Comparison of ENCODE assay signal across 8 cellular contexts in the genomic region with DNA sequence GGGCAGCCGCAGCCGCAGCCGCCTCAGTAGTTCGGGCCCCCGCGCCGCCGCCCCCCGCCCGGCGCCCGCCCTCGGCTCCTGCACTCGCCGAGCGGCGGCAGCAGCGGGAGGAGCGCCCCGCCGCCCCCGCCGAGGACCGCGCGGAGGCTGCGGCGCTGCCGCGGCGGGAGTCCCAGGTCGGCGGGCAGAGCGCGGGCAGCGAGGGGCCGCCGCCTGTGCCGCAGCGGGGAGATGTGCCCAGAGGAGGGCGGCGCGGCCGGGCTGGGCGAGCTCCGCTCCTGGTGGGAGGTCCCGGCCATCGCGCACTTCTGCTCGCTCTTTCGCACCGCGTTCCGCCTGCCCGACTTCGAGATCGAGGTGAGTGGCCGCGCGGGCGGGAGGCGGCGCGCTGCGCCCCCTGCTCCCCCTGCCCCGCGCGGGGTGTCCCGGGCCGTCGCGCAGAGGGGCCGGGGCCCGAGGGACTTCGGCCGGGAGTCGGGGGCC. TPM values are rescaled to one million over a fixed set of nuclear protein-coding genes. Genes with fewer than 3 reads are reported as not detected.
A peak's percentile ranks its signal among the peaks of the same experiment; 100 is the strongest.
DNase-seq lines count a peak whose midpoint lies in the region; ATAC-seq, FAIRE-seq and TF ChIP-seq lines count a peak whose summit lies in the region.

No MANE protein-coding gene starts in this region.

- H3K4ac ChIP-seq in H1 (replicated peaks; ENCODE audit: insufficient read length, low read depth, low read length): no peak overlapping the region

- H3K4me2 ChIP-seq in OCI-LY7 (ENCODE audit: low read length) (peak overlapping the region; percentile 84), H1 (ENCODE audit: insufficient read depth in 1 of 2, low read depth in 2 of 2, low read length in 2 of 2) (peak overlapping the region; percentile 49 to 74; a peak in 2 of 4 replicates)

- no peak overlapping the region for H3K27ac Mint-ChIP-seq in naive thymus-derived CD4-positive, alpha-beta T cell

- H2BK15ac ChIP-seq in H1 (ENCODE audit: low read length): no peak overlapping the region

- H3K23me2 ChIP-seq in H1 (ENCODE audit: low read depth, low read length): peaks cover 12% of the 10 kb centered on the region; the same call in 1 of the 2 replicates

- peaks cover 14% of the 10 kb centered on the region for H3K4me1 ChIP-seq in OCI-LY7 (ENCODE audit: insufficient read depth, low read length, poor library complexity, severe bottlenecking)
- H3K4me1 ChIP-seq in H1 (replicated peaks in 1 of 4; ENCODE audit: control insufficient read depth in 3 of 4, insufficient read depth in 4 of 4, low read length in 3 of 4): peaks cover 5 to 22% (median 10%) of the 10 kb centered on the region in 4 experiments
- peaks cover 0 to 14% of the 10 kb centered on the region in 2 donors for H3K4me1 ChIP-seq in naive thymus-derived CD4-positive, alpha-beta T cell (ENCODE audit: control insufficient read depth in 2 of 2, insufficient read depth in 2 of 2, low read length in 2 of 2)
- peaks cover 22% of the 10 kb centered on the region for H3K4me1 ChIP-seq in vagina

- TF ChIP-seq CTCF in OCI-LY7 (conservative IDR thresholded peaks at IDR 0.05; ENCODE audit: low read length) (no peak), H1 (IDR thresholded peaks at IDR 0.05; ENCODE audit: control extremely low read depth in 1 of 3, insufficient read depth in 1 of 3, low read depth in 1 of 3, low read length in 3 of 3) (no peak), vagina (IDR thresholded peaks at IDR 0.05) (no peak)

- H3K56ac ChIP-seq in H1 (replicated peaks; ENCODE audit: insufficient read length, low read depth, low read length): peak overlapping the region; percentile 57

- no peaks in the 10 kb centered on the region for H3K36me3 ChIP-seq in OCI-LY7 (ENCODE audit: insufficient read depth, low read length)
- H3K36me3 ChIP-seq in H1 (ENCODE audit: control insufficient read depth in 2 of 4, insufficient read depth in 4 of 4, low read length in 3 of 4): 0 out of 8 replicates have a peak, but pooled peaks cover 0 to 4% (median 0%) of the 10 kb centered on the region in 4 experiments
- no peaks in the 10 kb centered on the region for H3K36me3 ChIP-seq in naive thymus-derived CD4-positive, alpha-beta T cell (ENCODE audit: control insufficient read depth in 2 of 3, insufficient read depth in 3 of 3, low read length in 3 of 3)
- H3K36me3 ChIP-seq in vagina: no peaks in the 10 kb centered on the region

- TF ChIP-seq EP300 in H1 (IDR thresholded peaks at IDR 0.05; ENCODE audit: borderline replicate concordance in 1 of 2, low read depth in 2 of 2, low read length in 2 of 2): no peak

- TF ChIP-seq POLR2A in H1 (IDR thresholded peaks at IDR 0.05; ENCODE audit: control extremely low read depth in 1 of 2, low read depth in 2 of 2, low read length in 2 of 2) (no peak; a peak in 1 of 3 replicates), vagina (IDR thresholded peaks at IDR 0.05) (no peak)

- BruUV-seq in OCI-LY7 (replicated peaks; lab: Mats Ljungman, UMichigan): no TSS peak

- CTCF ChIA-PET in OCI-LY7 (lab: Charles Lee; ENCODE audit: unreplicated experiment): no interaction called here
- CTCF ChIA-PET in H1 (lab: Charles Lee; ENCODE audit: partially characterized antibody): interaction anchor here (1.5 to 4.4 kb wide), 3 partner anchors 104 to 197 kb away, joined by 4 to 22 read pairs (median 12); no protein-coding TSS in a partner anchor
- CTCF ChIA-PET in naive thymus-derived CD4-positive, alpha-beta T cell (lab: Charles Lee): no interaction called here

- H3K79me1 ChIP-seq in H1 (ENCODE audit: low read depth, low read length): 0 out of 2 replicates have a peak, but pooled peaks cover 2% of the 10 kb centered on the region

- H3K9me3 ChIP-seq in OCI-LY7 (ENCODE audit: low read length) (no peaks in the 10 kb centered on the region), H1 (ENCODE audit: insufficient read depth in 2 of 2, low read depth in 1 of 2, low read length in 1 of 2) (no peaks in the 10 kb centered on the region), vagina (no peaks in the 10 kb centered on the region)
- no peaks in the 10 kb centered on the region for H3K9me3 ChIP-seq in naive thymus-derived CD4-positive, alpha-beta T cell (ENCODE audit: control insufficient read depth in 2 of 3, low read length in 3 of 3)

- peak overlapping the region; percentile 87 for H3K18ac ChIP-seq in H1 (ENCODE audit: extremely low read depth, low read length)

- 4% methylated on average over 24 of the region's 77 CpGs; no CpG with 5 or more reads in 1 of the 2 experiments for WGBS in H1 (ENCODE audit: extremely low coverage in 1 of 2, insufficient coverage in 1 of 2, insufficient read length in 1 of 2, insufficient replicate concordance in 2 of 2, low coverage in 1 of 2, low lambda C conversion rate in 2 of 2, missing lambda C conversion rate in 1 of 2), 2 experiments

- H2BK12ac ChIP-seq in H1 (ENCODE audit: low read depth, low read length): no peak overlapping the region

- peaks cover 0 to 7% (median 0%) of the 10 kb centered on the region in 11 donors for H3K9me3 Mint-ChIP-seq in naive thymus-derived CD4-positive, alpha-beta T cell

- H3K14ac ChIP-seq in H1 (ENCODE audit: insufficient read length): no peak overlapping the region

- H3K4me3 ChIP-seq in OCI-LY7 (ENCODE audit: low read depth, low read length, poor library complexity, severe bottlenecking) (peak overlapping the region; percentile 66), H1 (ENCODE audit: extremely low read depth in 1 of 4, insufficient read depth in 2 of 4, low read depth in 3 of 4, low read length in 4 of 4) (peak overlapping the region; percentile 82 to 92 (median 90)), vagina (peak overlapping the region; percentile 43 to 68)
- H3K4me3 ChIP-seq in naive thymus-derived CD4-positive, alpha-beta T cell (ENCODE audit: low read length): no peak overlapping the region

- H2AFZ ChIP-seq in OCI-LY7 (ENCODE audit: low read length): no peak overlapping the region
- H2AFZ ChIP-seq in H1 (ENCODE audit: low read length): no peak overlapping the region

- peak overlapping the region; percentile 56 for H4K91ac ChIP-seq in H1 (replicated peaks; ENCODE audit: insufficient read length, low read length)

- no peak overlapping the region for H2BK20ac ChIP-seq in H1 (ENCODE audit: low read length)

- peak overlapping the region; percentile 53 to 98 (median 88) for H3K9ac ChIP-seq in H1 (replicated peaks in 1 of 4; ENCODE audit: extremely low read depth in 1 of 4, low read depth in 3 of 4, low read length in 3 of 4)

- peak overlapping the region; percentile 90 for H4K8ac ChIP-seq in H1 (ENCODE audit: extremely low read depth, insufficient read depth, low read length)

- H2BK5ac ChIP-seq in H1 (ENCODE audit: low read depth, low read length): peak overlapping the region; percentile 81; the same call in 1 of the 2 replicates

- H3K4me3 Mint-ChIP-seq in naive thymus-derived CD4-positive, alpha-beta T cell: peak overlapping the region in 1 of 10 donors; percentile 31

- no peak overlapping the region for H2BK120ac ChIP-seq in H1 (replicated peaks; ENCODE audit: low read depth, low read length)

- H4K5ac ChIP-seq in H1 (ENCODE audit: insufficient read length, low read depth, low read length): no peak overlapping the region

- no peak; a peak in 1 of 4 replicates for TF ChIP-seq RAD21 in H1 (IDR thresholded peaks at IDR 0.05 in 1 of 2, conservative IDR thresholded peaks at IDR 0.05 in 1 of 2; ENCODE audit: low read depth in 2 of 2, low read length in 2 of 2)

- H4K20me1 ChIP-seq in OCI-LY7 (ENCODE audit: insufficient read depth, low read length) (no peaks in the 10 kb centered on the region), H1 (replicated peaks in 1 of 2; ENCODE audit: control insufficient read depth in 1 of 2, insufficient read depth in 2 of 2, low read length in 2 of 2) (peaks cover 0 to 7% of the 10 kb centered on the region in 2 experiments)

- peak; percentile 25 to 76 (median 68) for DNase-seq in NCI-H1417 (lab: John Stamatoyannopoulos, UW)
- no peak for DNase-seq in NCI-H1417 treated with DMSO at 0.1 percent for 48 hours (lab: John Stamatoyannopoulos, UW)
- DNase-seq in OCI-LY7 (ENCODE audit: low spot score): peak; percentile 30
- peak in 1 of 2 experiments; percentile 71 for DNase-seq in H1 (ENCODE audit: low read depth in 1 of 2, low spot score in 2 of 2)
- DNase-seq in naive thymus-derived CD4-positive, alpha-beta T cell: peak in 6 of 9 donors; percentile 2 to 44 (median 26)
- DNase-seq in vagina (ENCODE audit: extremely low spot score in 2 of 2): no peak
- DNase-seq in putamen (ENCODE audit: low spot score): no peak

- FAIRE-seq in H1 (lab: Jason Lieb, UNC): no peak

- H3K27me3 ChIP-seq in H1 (replicated peaks in 1 of 4; ENCODE audit: control insufficient read depth in 3 of 4, extremely low read depth in 1 of 4, insufficient read depth in 3 of 4, low read length in 3 of 4): no peaks in the 10 kb centered on the region
- H3K27me3 ChIP-seq in naive thymus-derived CD4-positive, alpha-beta T cell (ENCODE audit: control insufficient read depth in 2 of 2, insufficient read depth in 2 of 2, low read length in 2 of 2): peaks cover 0 to 16% of the 10 kb centered on the region in 2 donors
- H3K27me3 ChIP-seq in vagina: no peaks in the 10 kb centered on the region

- ATAC-seq in naive thymus-derived CD4-positive, alpha-beta T cell: peak; percentile 52
- no peak for ATAC-seq in GM19328 (IDR thresholded peaks at IDR 0.05; ENCODE audit: unreplicated experiment)

- POLR2A ChIA-PET in OCI-LY7 (lab: Charles Lee): interaction anchor here (0.6 kb wide), 1 partner anchor 191 kb away, joined by 4 read pairs; no protein-coding TSS in a partner anchor
- POLR2A ChIA-PET in H1 (lab: Charles Lee; ENCODE audit: partially characterized antibody): interaction anchor here (0.6 to 4.5 kb wide), 24 partner anchors 8 to 702 kb away, joined by 3 to 41 read pairs (median 4); no protein-coding TSS in a partner anchor
- POLR2A ChIA-PET in naive thymus-derived CD4-positive, alpha-beta T cell (lab: Charles Lee): no interaction called here

- H2AK5ac ChIP-seq in H1 (ENCODE audit: low read depth, low read length): no peak overlapping the region

- peaks cover 0 to 2% (median 0%) of the 10 kb centered on the region in 5 donors for H3K36me3 Mint-ChIP-seq in naive thymus-derived CD4-positive, alpha-beta T cell

- H3K27ac ChIP-seq in OCI-LY7 (ENCODE audit: low read depth, low read length, poor library complexity, severe bottlenecking) (no peak overlapping the region), H1 (ENCODE audit: low read depth, low read length) (peak overlapping the region; percentile 82; the same call in 1 of the 2 replicates), vagina (peak overlapping the region; percentile 45)
- H3K27ac ChIP-seq in naive thymus-derived CD4-positive, alpha-beta T cell (ENCODE audit: low read depth, low read length): no peak overlapping the region

- peaks cover 54 to 69% (median 59%) of the 10 kb centered on the region in 5 donors for H3K27me3 Mint-ChIP-seq in naive thymus-derived CD4-positive, alpha-beta T cell

- no peak overlapping the region for H3K23ac ChIP-seq in H1 (ENCODE audit: insufficient read length)

- no peaks in the 10 kb centered on the region for H3K79me2 ChIP-seq in OCI-LY7 (ENCODE audit: insufficient read depth, low read depth, low read length)
- peaks cover 46 to 63% of the 10 kb centered on the region in 2 experiments for H3K79me2 ChIP-seq in H1 (ENCODE audit: control insufficient read depth in 1 of 2, insufficient read depth in 2 of 2, low read length in 2 of 2)

- H3K4me1 Mint-ChIP-seq in naive thymus-derived CD4-positive, alpha-beta T cell: peaks cover 13 to 35% (median 28%) of the 10 kb centered on the region in 7 donors

- intact Hi-C loops in OCI-LY7 (cut with micrococcal nuclease; ENCODE audit: unreplicated experiment) (loop anchor here (2.0 to 5.0 kb wide), 3 partner anchors 128 to 197 kb away; no protein-coding TSS in a partner anchor), vagina (cut with DNase I) (no loop called here)
- intact Hi-C loops in naive thymus-derived CD4-positive, alpha-beta T cell (cut with micrococcal nuclease): loop anchor here (2.0 to 10.0 kb wide), 6 partner anchors 89 to 708 kb away; a partner anchor contains a TSS

- H3K9me2 ChIP-seq in OCI-LY7 (ENCODE audit: insufficient read depth, low read length): no peaks in the 10 kb centered on the region

RNA-seq across cellular contexts. Expression of a gene that starts 0.3 kb away (rescaled TPM):
- total RNA-seq in OCI-LY7 (2014; rRNA removed; shearing (Covaris generic)): 0.09 TPM in 1 of 2 replicates, not detected in the other
- total RNA-seq in OCI-LY7 (2022) (0.53 and 0.63 TPM in 2 replicates), vagina (0.98 TPM)
- total RNA-seq in H1 (2021; fragmentation: NEBNext Ultra II Directional; extraction: Animal tissue kit (Norgen Biotek cat#: 25700)): 123 and 131 TPM in 2 replicates
- 18.3 and 22.2 TPM in 2 replicates for polyA plus RNA-seq in H1 (2011; rRNA removed)
- 17.7 TPM for polyA plus RNA-seq in H1 (2011; cell fraction: cytosol; rRNA removed)
- polyA plus RNA-seq in H1 (2011; cell fraction: nucleus; rRNA removed): 41.9 TPM
- polyA plus RNA-seq in H1 (2012, experiment 1 of 2): 35.3 to 44.8 TPM (median 42.0 TPM) in 4 replicates
- 5.8 TPM for polyA plus RNA-seq in H1 (2012, experiment 2 of 2)
- polyA plus RNA-seq in H1 (2013, experiment 1 of 2): 33.3 TPM
- 30.9 TPM for polyA plus RNA-seq in H1 (2013, experiment 2 of 2)
- 55.8 and 66.8 TPM in 2 replicates for polyA minus RNA-seq in H1 (2011; rRNA and poly(A)+ RNA removed)
- 60.4 TPM for polyA minus RNA-seq in H1 (2011; cell fraction: cytosol; rRNA and poly(A)+ RNA removed)
- polyA minus RNA-seq in H1 (2011; cell fraction: nucleus; rRNA and poly(A)+ RNA removed): 55.3 TPM
- total RNA-seq in naive thymus-derived CD4-positive, alpha-beta T cell: under 1 TPM in 3 of 5 experiments, not detected in 2; 0.08 to 0.37 (median 0.15) TPM
- polyA plus RNA-seq in naive thymus-derived CD4-positive, alpha-beta T cell: not detected

Comparison
In these comparisons a context has a peak if more than half of its experiments do, and no peak if none do; other contexts are left out.
1. DNase-seq: peak in NCI-H1417 (3 of 3), OCI-LY7 (single experiment) and naive thymus-derived CD4-positive, alpha-beta T cell (6 of 9); none in NCI-H1417 treated with DMSO at 0.1 percent for 48 hours (single experiment), vagina (0 of 2) and putamen (single experiment).
2. H3K27ac ChIP-seq: peak in H1 (single experiment) and vagina (single experiment); none in OCI-LY7 (single experiment) and naive thymus-derived CD4-positive, alpha-beta T cell (single experiment).
3. RNA of a gene that starts 0.3 kb away (total RNA-seq): 123 to 131 TPM in H1; 0.98 TPM in vagina (single experiment), 0.09 to 0.63 TPM in OCI-LY7 and 0.08 to 0.37 TPM in naive thymus-derived CD4-positive, alpha-beta T cell; every median in the first group is over 10 times any median in the second.